25 cellular contexts compared by ENCODE assay signal in the genomic region with DNA sequence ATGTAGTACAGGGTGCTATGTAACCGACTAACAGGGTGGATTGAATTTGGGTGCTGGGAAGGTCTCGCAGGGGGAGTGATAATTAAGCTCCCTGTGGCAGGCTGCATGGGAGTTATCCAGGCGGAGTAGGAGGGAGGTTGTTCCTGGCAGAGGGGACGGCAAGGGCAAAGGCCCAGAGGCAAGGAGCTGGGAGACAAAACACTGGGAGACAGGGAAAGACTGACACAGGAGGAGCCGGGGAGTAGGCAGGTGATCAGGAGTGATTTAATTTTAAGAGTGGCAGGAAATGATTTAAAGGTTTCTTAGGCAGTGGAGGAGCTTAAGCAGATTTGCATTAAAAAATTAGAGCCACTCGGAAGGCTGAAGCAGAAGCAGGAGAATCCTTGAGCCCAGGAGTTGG. TPM values are rescaled to one million over a fixed set of nuclear protein-coding genes. Genes with fewer than 3 reads are reported as not detected.
DNase-seq lines count a peak whose midpoint lies in the region; ATAC-seq and FAIRE-seq lines count a peak whose summit lies in the region.
"Had no signal": no experiment of that assay in that cellular context is flagged by ENCODE, and none has a peak within 500 bp of the region (broad histone marks: within the 10 kb centered on the region; RNA-seq: fewer than 3 reads in every experiment).

No MANE protein-coding gene starts in this region.

- DNase-seq in activated naive CD8-positive, alpha-beta T cell treated with anti-CD3 and anti-CD28 coated beads for 36 hours = no peak
- DNase-seq in mesenteric fat pad (ENCODE audit: low spot score) = peak; percentile 22
- DNase-seq in DMS 273 treated with DMSO at 0.1 percent for 48 hours (lab: John Stamatoyannopoulos, UW) = no peak
- no peak for DNase-seq in HTR-8/SVneo (ENCODE audit: insufficient read length, low spot score)
- no peak for DNase-seq in amygdala (lab: John Stamatoyannopoulos, UW)
- no peak for DNase-seq in stimulated activated CD4-positive, alpha-beta T cell treated with anti-CD3 and anti-CD28 coated beads, Interleukin-4, amount 100 ng/mL, for 24 hours
- DNase-seq: activated CD4-positive, alpha-beta T cell treated with anti-CD3 and anti-CD28 coated beads, Interleukin-2, amount 10 ng/mL, durations not matched to agents 7 days and 5 days; activated naive CD4-positive, alpha-beta T cell treated with Interleukin-2 at 50 U/mL for 16 hours; central memory CD4-positive, alpha-beta T cell; lower lobe of right lung; NCI-H2081; NCI-H446; NK-92 treated with Interleukin-12 subunit alpha and Interleukin-12 subunit beta, amount 100 ng/mL, for 24 hours; stimulated activated CD4-positive, alpha-beta T cell treated with anti-CD3 and anti-CD28 coated beads, Interleukin-4, amount 100 ng/mL, for 1 hour; stomach; T-helper 1 cell had no signal

- H3K36me3 Mint-ChIP-seq in activated naive CD8-positive, alpha-beta T cell = peaks cover 2% of the 10 kb centered on the region
- peaks cover 3% of the 10 kb centered on the region for H3K36me3 Mint-ChIP-seq in activated naive CD8-positive, alpha-beta T cell treated with anti-CD3 and anti-CD28 coated beads for 36 hours
- no peaks in the 10 kb centered on the region for H3K36me3 Mint-ChIP-seq in activated T-helper 17 cell treated with anti-CD3 and anti-CD28 coated beads, Interleukin-2, amount 50 U/mL, for 72 hours (ENCODE audit: low read depth)

- H3K4me3 Mint-ChIP-seq in activated naive CD8-positive, alpha-beta T cell = peak overlapping the region; percentile 80
- H3K4me3 Mint-ChIP-seq in activated naive CD8-positive, alpha-beta T cell treated with anti-CD3 and anti-CD28 coated beads for 36 hours = no peak overlapping the region
- H3K4me3 Mint-ChIP-seq in activated T-helper 17 cell treated with anti-CD3 and anti-CD28 coated beads, Interleukin-2, amount 50 U/mL, for 72 hours = peak overlapping the region; percentile 14
- H3K4me3 Mint-ChIP-seq: activated CD4-positive, alpha-beta T cell treated with anti-CD3 and anti-CD28 coated beads, Interleukin-2, amount 10 ng/mL, durations not matched to agents 7 days and 5 days had no signal

- ATAC-seq in activated T-helper 17 cell treated with anti-CD3 and anti-CD28 coated beads, Interleukin-2, amount 50 U/mL, for 72 hours (replicated peaks) = no peak

- peaks cover 7% of the 10 kb centered on the region for H3K9me3 Mint-ChIP-seq in activated naive CD8-positive, alpha-beta T cell (ENCODE audit: low read depth)
- peaks cover 4% of the 10 kb centered on the region for H3K9me3 Mint-ChIP-seq in activated naive CD8-positive, alpha-beta T cell treated with anti-CD3 and anti-CD28 coated beads for 36 hours
- H3K9me3 Mint-ChIP-seq in activated T-helper 17 cell treated with anti-CD3 and anti-CD28 coated beads, Interleukin-2, amount 50 U/mL, for 72 hours = no peaks in the 10 kb centered on the region

- H3K4me1 Mint-ChIP-seq in activated naive CD8-positive, alpha-beta T cell (ENCODE audit: low read depth) = peaks cover 16% of the 10 kb centered on the region
- H3K4me1 Mint-ChIP-seq in activated naive CD8-positive, alpha-beta T cell treated with anti-CD3 and anti-CD28 coated beads for 36 hours = peaks cover 13% of the 10 kb centered on the region
- H3K4me1 Mint-ChIP-seq in activated T-helper 17 cell treated with anti-CD3 and anti-CD28 coated beads, Interleukin-2, amount 50 U/mL, for 72 hours = peaks cover 9% of the 10 kb centered on the region

- no peak for FAIRE-seq in HTR-8/SVneo (lab: Jason Lieb, UNC)
- FAIRE-seq: keratinocyte had no signal

- no peak overlapping the region for H3K27ac Mint-ChIP-seq in activated naive CD8-positive, alpha-beta T cell
- H3K27ac Mint-ChIP-seq in activated naive CD8-positive, alpha-beta T cell treated with anti-CD3 and anti-CD28 coated beads for 36 hours = no peak overlapping the region
- no peak overlapping the region for H3K27ac Mint-ChIP-seq in activated T-helper 17 cell treated with anti-CD3 and anti-CD28 coated beads, Interleukin-2, amount 50 U/mL, for 72 hours
- H3K27ac Mint-ChIP-seq: activated CD4-positive, alpha-beta T cell treated with anti-CD3 and anti-CD28 coated beads, Interleukin-2, amount 10 ng/mL, durations not matched to agents 7 days and 5 days had no signal

- H3K27me3 Mint-ChIP-seq in activated naive CD8-positive, alpha-beta T cell = peaks cover 22% of the 10 kb centered on the region
- H3K27me3 Mint-ChIP-seq in activated naive CD8-positive, alpha-beta T cell treated with anti-CD3 and anti-CD28 coated beads for 36 hours = peaks cover 39% of the 10 kb centered on the region
- H3K27me3 Mint-ChIP-seq in activated T-helper 17 cell treated with anti-CD3 and anti-CD28 coated beads, Interleukin-2, amount 50 U/mL, for 72 hours = peaks cover 45% of the 10 kb centered on the region

RNA-seq across cellular contexts. Expression of gene LEP, which starts 40.7 kb away (rescaled TPM):
- not detected for total RNA-seq in activated naive CD8-positive, alpha-beta T cell treated with anti-CD3 and anti-CD28 coated beads for 36 hours
- not detected for total RNA-seq in activated T-helper 17 cell treated with anti-CD3 and anti-CD28 coated beads, Interleukin-2, amount 50 U/mL, for 72 hours
- total RNA-seq in mesenteric fat pad = 784 TPM
- total RNA-seq: A673; activated CD4-positive, alpha-beta T cell treated with anti-CD3 and anti-CD28 coated beads, Interleukin-2, amount 10 ng/mL, durations not matched to agents 7 days and 5 days; ascending aorta; fibroblast of villous mesenchyme; H4; hepatocyte; lower lobe of right lung; stomach; upper lobe of left lung had no signal

Comparison
In these comparisons a context has a peak if more than half of its experiments do, and no peak if none do; other contexts are left out.
1. RNA of gene LEP, which starts 40.7 kb away (total RNA-seq): 784 TPM in mesenteric fat pad (single experiment); not detected in activated naive CD8-positive, alpha-beta T cell treated with anti-CD3 and anti-CD28 coated beads for 36 hours and not detected in activated T-helper 17 cell treated with anti-CD3 and anti-CD28 coated beads, Interleukin-2, amount 50 U/mL, for 72 hours; every median in the first group is over 100 times any median in the second.